Comparison of ENCODE assay signal across 20 cellular contexts in the genomic region with DNA sequence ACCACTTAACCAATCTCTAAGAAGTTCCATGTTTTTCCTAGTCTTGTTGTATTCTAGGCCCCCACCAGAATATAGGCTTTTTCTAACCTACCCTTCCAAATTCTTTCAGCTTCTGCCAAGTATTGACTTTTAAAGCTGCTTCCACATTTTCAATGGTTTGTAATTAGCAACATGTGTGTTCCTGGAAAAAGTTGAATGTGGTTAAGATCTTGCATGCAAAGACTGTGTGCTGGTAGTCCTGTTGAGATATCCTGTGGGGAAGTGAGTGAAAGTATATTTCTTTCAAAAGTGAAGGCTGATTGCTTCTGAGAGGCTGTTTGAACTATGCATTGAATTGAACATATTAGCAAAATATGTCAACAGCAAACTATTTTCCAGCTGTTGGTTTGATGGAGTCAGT. TPM values are rescaled to one million over a fixed set of nuclear protein-coding genes. Genes with fewer than 3 reads are reported as not detected.
"Had no signal": no experiment of that assay in that cellular context is flagged by ENCODE, and none has a peak within 500 bp of the region (broad histone marks: within the 10 kb centered on the region; RNA-seq: fewer than 3 reads in every experiment).

No MANE protein-coding gene starts in this region.

- H3K9me3 ChIP-seq: testis, upper lobe of right lung, vagina had no signal

- DNase-seq: effector CD4-positive, alpha-beta T cell; endodermal cell; erythroblast; foreskin keratinocyte; left colon; mesendoderm; naive thymus-derived CD4-positive, alpha-beta T cell; posterior cingulate gyrus; spleen; stimulated activated CD4-positive, alpha-beta T cell treated with anti-CD3 and anti-CD28 coated beads, Interleukin-15, amount 100 ng/mL, for 24 hours; stimulated activated CD4-positive, alpha-beta T cell treated with anti-CD3 and anti-CD28 coated beads, Interleukin-1b, Interleukin-23, amount 100 ng/mL, for 48 hours; stimulated activated CD4-positive, alpha-beta T cell treated with anti-CD3 and anti-CD28 coated beads, Interleukin-4, amount 100 ng/mL, for 24 hours; stimulated activated naive B cell treated with anti-CD40 and anti-IgM and Interleukin-4, amounts not matched to agents 10 μg/mL and 1 μg/mL and 100 μg/mL, for 72 hours; stimulated activated naive CD8-positive, alpha-beta T cell treated with anti-CD3 and anti-CD28 coated beads, Interleukin-15, amount 100 ng/mL, for 72 hours; testis; upper lobe of right lung had no signal

- H3K27me3 ChIP-seq: foreskin keratinocyte, spleen, testis, tibial nerve, upper lobe of right lung, vagina had no signal

- H3K36me3 ChIP-seq: spleen, tibial nerve, upper lobe of right lung, vagina had no signal

- H3K4me1 ChIP-seq: foreskin keratinocyte, spleen, testis, tibial nerve, upper lobe of right lung, vagina had no signal

- H3K4me3 ChIP-seq: spleen, testis, tibial nerve, upper lobe of right lung, vagina had no signal

RNA-seq across cellular contexts. Expression of a gene that starts 0.6 kb away (rescaled TPM):
- polyA plus RNA-seq: endothelial cell of umbilical vein; foreskin keratinocyte; liver; naive thymus-derived CD4-positive, alpha-beta T cell; spleen had no signal

RNA-seq across cellular contexts. Expression of a gene that starts 23.5 kb away (rescaled TPM):
- polyA plus RNA-seq: endothelial cell of umbilical vein; foreskin keratinocyte; liver; naive thymus-derived CD4-positive, alpha-beta T cell; spleen had no signal

RNA-seq across cellular contexts. Expression of a gene that starts 56.6 kb away (rescaled TPM):
- polyA plus RNA-seq: endothelial cell of umbilical vein; foreskin keratinocyte; liver; naive thymus-derived CD4-positive, alpha-beta T cell; spleen had no signal
